9 cellular contexts compared by ENCODE assay signal in the genomic region with DNA sequence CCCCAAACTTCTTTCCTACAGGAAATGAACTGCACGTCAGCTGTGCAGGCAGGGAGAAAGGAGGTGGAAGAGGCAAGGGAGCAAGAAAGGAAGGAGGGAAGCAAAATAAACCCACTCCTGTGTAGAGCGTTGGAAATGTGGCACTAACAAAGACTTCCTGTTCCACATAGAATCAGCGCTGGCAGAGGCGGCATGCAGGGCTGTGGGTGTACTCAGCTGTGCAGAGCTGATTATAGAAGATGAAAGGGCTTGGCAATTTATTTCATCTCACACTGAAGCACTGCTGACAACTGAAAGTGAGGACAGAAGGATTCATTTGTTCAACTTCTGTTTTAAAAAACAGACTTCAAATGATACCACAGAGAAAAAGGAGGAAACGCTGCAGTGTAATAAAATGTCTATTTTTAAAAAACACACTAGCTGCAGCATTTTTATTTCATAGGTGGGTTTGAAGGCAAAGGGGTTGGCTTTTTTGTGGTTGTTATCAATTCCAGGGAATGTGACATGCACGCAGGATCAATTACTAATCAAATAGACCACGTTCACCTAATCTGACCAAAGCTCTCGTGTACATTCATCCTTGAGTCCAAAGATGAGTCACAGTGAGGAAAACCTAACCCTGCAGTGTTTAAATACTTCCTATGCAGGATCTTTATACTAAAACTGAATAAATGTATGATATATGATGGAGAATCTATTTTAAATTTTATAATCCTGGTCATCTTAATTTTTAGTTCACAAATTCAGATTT.
DNase-seq lines count a peak whose midpoint lies in the region; ATAC-seq, FAIRE-seq and TF ChIP-seq lines count a peak whose summit lies in the region.
"Had no signal": no experiment of that assay in that cellular context is flagged by ENCODE, and none has a peak within 500 bp of the region (broad histone marks: within the 10 kb centered on the region; RNA-seq: fewer than 3 reads in every experiment).

No MANE protein-coding gene starts in this region.

- TF ChIP-seq RAD21 in neural cell (conservative IDR thresholded peaks at IDR 0.05) = peak; percentile 47

- peak; percentile 54 for TF ChIP-seq EP300 in neural cell (conservative IDR thresholded peaks at IDR 0.05; ENCODE audit: poor library complexity, severe bottlenecking)

- H3K79me2 ChIP-seq in DOHH2 (ENCODE audit: control insufficient read depth, low read length) = no peaks in the 10 kb centered on the region
- H3K79me2 ChIP-seq in neural cell (replicated peaks; ENCODE audit: insufficient read depth, low read length) = no peaks in the 10 kb centered on the region

- no peaks in the 10 kb centered on the region for H4K20me1 ChIP-seq in DOHH2 (ENCODE audit: control insufficient read depth, insufficient read depth, low read depth, low read length)
- no peaks in the 10 kb centered on the region for H4K20me1 ChIP-seq in neural cell (ENCODE audit: insufficient read depth)

- ATAC-seq in GM18873 (IDR thresholded peaks at IDR 0.05; ENCODE audit: low FRiP score, unreplicated experiment) = no peak

- peak overlapping the region; percentile 48 for H3K9ac ChIP-seq in neural cell (ENCODE audit: low read length)
- no peak overlapping the region for H3K9ac ChIP-seq in kidney (ENCODE audit: low read length in 2 of 2)

- H3K27me3 ChIP-seq in DOHH2 (ENCODE audit: control insufficient read depth, low read length) (no peaks in the 10 kb centered on the region), neural cell (ENCODE audit: insufficient read depth, low read depth, low read length) (no peaks in the 10 kb centered on the region)
- H3K27me3 ChIP-seq: tibial artery had no signal

- H3K4me1 ChIP-seq in DOHH2 (ENCODE audit: control insufficient read depth, low read length) = peaks cover 12% of the 10 kb centered on the region
- H3K4me1 ChIP-seq in kidney (ENCODE audit: control insufficient read depth in 1 of 2, insufficient read depth in 1 of 2, low read depth in 1 of 2, low read length in 2 of 2) = no peaks in the 10 kb centered on the region
- H3K4me1 ChIP-seq: tibial artery had no signal

- no peaks in the 10 kb centered on the region for H3K36me3 ChIP-seq in DOHH2 (ENCODE audit: control insufficient read depth, low read length)
- no peaks in the 10 kb centered on the region for H3K36me3 ChIP-seq in neural cell (ENCODE audit: insufficient read depth, low read length)
- H3K36me3 ChIP-seq in kidney (ENCODE audit: control insufficient read depth in 1 of 2, insufficient read depth in 2 of 2, low read length in 2 of 2) = no peaks in the 10 kb centered on the region
- H3K36me3 ChIP-seq: tibial artery had no signal

- H2AFZ ChIP-seq in neural cell (ENCODE audit: low read depth, low read length) = peak overlapping the region; percentile 11

- H3K9me3 ChIP-seq in DOHH2 (ENCODE audit: control insufficient read depth, insufficient read depth, low read length) (no peaks in the 10 kb centered on the region; the same call in 1 of the 2 replicates), neural cell (ENCODE audit: low read length) (no peaks in the 10 kb centered on the region), kidney (ENCODE audit: control insufficient read depth in 1 of 2, low read length in 2 of 2) (no peaks in the 10 kb centered on the region)
- H3K9me3 ChIP-seq: tibial artery had no signal

- intact Hi-C loops in kidney (cut with DNase I) = no loop called here

- no peaks in the 10 kb centered on the region for H3F3A ChIP-seq in DOHH2 (ENCODE audit: control insufficient read depth, insufficient read depth)
- no peaks in the 10 kb centered on the region for H3F3A ChIP-seq in neural cell (ENCODE audit: insufficient read depth, low read length, poor library complexity, severe bottlenecking)

- FAIRE-seq in kidney (lab: Jason Lieb, UNC) = no peak

- H3K27ac ChIP-seq in DOHH2 (ENCODE audit: low read depth, low read length) (no peak overlapping the region), neural cell (ENCODE audit: low read length) (peak overlapping the region; percentile 77), kidney (ENCODE audit: low read depth in 2 of 2, low read length in 2 of 2) (no peak overlapping the region)
- H3K27ac ChIP-seq: tibial artery had no signal

- no peak for TF ChIP-seq CTCF in DOHH2 (IDR thresholded peaks at IDR 0.05; ENCODE audit: low read depth, low read length, poor library complexity, severe bottlenecking)
- no peak for TF ChIP-seq CTCF in neural cell (IDR thresholded peaks at IDR 0.05; ENCODE audit: poor library complexity, severe bottlenecking)
- no peak for TF ChIP-seq CTCF in kidney (IDR thresholded peaks at IDR 0.05; ENCODE audit: borderline replicate concordance, extremely low read depth, insufficient read depth)

- H3K9me2 ChIP-seq in DOHH2 (replicated peaks; ENCODE audit: control insufficient read depth, low read length) (no peaks in the 10 kb centered on the region), neural cell (ENCODE audit: insufficient read depth, low read length) (no peaks in the 10 kb centered on the region)

- peak; percentile 83 to 94 for DNase-seq in NCI-H2081 (lab: John Stamatoyannopoulos, UW)
- peak; percentile 14 for DNase-seq in cerebellar cortex (ENCODE audit: low spot score)
- no peak for DNase-seq in stimulated activated CD4-positive, alpha-beta T cell treated with anti-CD3 and anti-CD28 coated beads, Interleukin-12 subunit alpha, Interleukin-12 subunit beta, amount 100 ng/mL, for 4 hours
- no peak for DNase-seq in kidney
- DNase-seq in epidermal melanocyte (ENCODE audit: insufficient read length, low spot score) = no peak

- peak overlapping the region; percentile 36 for H3K4me3 ChIP-seq in DOHH2 (ENCODE audit: low read length)
- peak overlapping the region; percentile 32 for H3K4me3 ChIP-seq in neural cell (ENCODE audit: low read length)
- no peak overlapping the region for H3K4me3 ChIP-seq in kidney (ENCODE audit: low read length in 2 of 2)
- H3K4me3 ChIP-seq: tibial artery had no signal

- H3K4me2 ChIP-seq in DOHH2 (ENCODE audit: low read length) (peak overlapping the region; percentile 50), neural cell (ENCODE audit: low read length) (peak overlapping the region; percentile 30)

TF ChIP-seq in neural cell, 6 proteins besides CTCF, POLR2A, EP300 and RAD21:
- TF ChIP-seq SMC3 (conservative IDR thresholded peaks at IDR 0.05; ENCODE audit: poor library complexity) (peak; percentile 53), MXI1 (conservative IDR thresholded peaks at IDR 0.05; ENCODE audit: poor library complexity, severe bottlenecking) (no peak), REST (IDR thresholded peaks at IDR 0.05; ENCODE audit: borderline replicate concordance) (peak; percentile 17), POLR2AphosphoS5 (IDR thresholded peaks at IDR 0.05) (peak; percentile 31)

Comparison
In these comparisons a context has a peak if more than half of its experiments do, and no peak if none do; other contexts are left out.
1. H3K4me3 ChIP-seq: peak in DOHH2 (single experiment) and neural cell (single experiment); none in kidney (0 of 2).
2. DNase-seq: peak in NCI-H2081 (2 of 2) and cerebellar cortex (single experiment); none in stimulated activated CD4-positive, alpha-beta T cell treated with anti-CD3 and anti-CD28 coated beads, Interleukin-12 subunit alpha, Interleukin-12 subunit beta, amount 100 ng/mL, for 4 hours (single experiment), kidney (single experiment) and epidermal melanocyte (single experiment).